32 cellular contexts compared by ENCODE assay signal in genomic region chr10:72043016-72043834, GRCh38. TPM values are rescaled to one million over a fixed set of nuclear protein-coding genes. Genes with fewer than 3 reads are reported as not detected.
DNase-seq lines count a peak whose midpoint lies in the region; ATAC-seq and TF ChIP-seq lines count a peak whose summit lies in the region.
"Had no signal": no experiment of that assay in that cellular context is flagged by ENCODE, and none has a peak within 500 bp of the region (broad histone marks: within the 10 kb centered on the region; RNA-seq: fewer than 3 reads in every experiment).

No MANE protein-coding gene starts in this region.

- peaks cover 16% of the 10 kb centered on the region for H3K4me1 Mint-ChIP-seq in GM23338
- H3K4me1 Mint-ChIP-seq in stimulated activated effector memory CD8-positive, alpha-beta T cell treated with anti-CD3 and anti-CD28 coated beads, Interleukin-12 subunit alpha, Interleukin-12 subunit beta, amount 100 ng/mL, for 72 hours = no peaks in the 10 kb centered on the region

- H3K9me3 ChIP-seq in liver (ENCODE audit: control insufficient read depth in 4 of 4, low read length in 3 of 4) = no peaks in the 10 kb centered on the region
- H3K9me3 ChIP-seq in HAP-1 = no peaks in the 10 kb centered on the region
- H3K9me3 ChIP-seq: ascending aorta, left lung, mucosa of descending colon, ovary, suprapubic skin had no signal

- in situ Hi-C loops in HAP-1 (cut with MboI; ENCODE audit: low sequenced_read_pairs) = no loop called here

- no peaks in the 10 kb centered on the region for H4K20me1 ChIP-seq in GM23338 (replicated peaks; ENCODE audit: insufficient read depth)

- H3K27me3 ChIP-seq in GM23338 (ENCODE audit: insufficient read depth) (no peaks in the 10 kb centered on the region), liver (ENCODE audit: control insufficient read depth in 4 of 4, insufficient read depth in 4 of 4, low read length in 3 of 4) (no peaks in the 10 kb centered on the region), HAP-1 (ENCODE audit: low read depth) (no peaks in the 10 kb centered on the region)
- H3K27me3 ChIP-seq: ascending aorta, left lung, ovary, suprapubic skin had no signal

- no peak overlapping the region for H3K4me3 Mint-ChIP-seq in GM23338
- no peak overlapping the region for H3K4me3 Mint-ChIP-seq in stimulated activated effector memory CD8-positive, alpha-beta T cell treated with anti-CD3 and anti-CD28 coated beads, Interleukin-12 subunit alpha, Interleukin-12 subunit beta, amount 100 ng/mL, for 72 hours
- H3K4me3 Mint-ChIP-seq: activated naive CD4-positive, alpha-beta T cell treated with anti-CD3 and anti-CD28 coated beads for 36 hours; central memory CD8-positive, alpha-beta T cell; IgD-negative memory B cell; natural killer cell treated with Interleukin-12 subunit alpha and Interleukin-12 subunit beta and Interleukin-15 and Interleukin-18, amount 100 ng/mL, for 72 hours had no signal

- TF ChIP-seq CTCF in GM23338 (conservative IDR thresholded peaks at IDR 0.05; ENCODE audit: low read depth in 2 of 2) (no peak), liver (IDR thresholded peaks at IDR 0.05; ENCODE audit: low read depth, low read length, missing input control) (no peak)

- WGBS in liver = 87% methylated on average over 10 of the region's 10 CpGs

- DNase-seq in GM23338 (ENCODE audit: low spot score) (peak; percentile 57), astrocyte of the hippocampus (ENCODE audit: low read depth, low spot score) (peak; percentile 51), HAP-1 (ENCODE audit: low spot score in 2 of 2) (no peak), NCI-H345 treated with DMSO at 0.1 percent for 48 hours (lab: John Stamatoyannopoulos, UW; ENCODE audit: unreplicated experiment) (no peak), amniotic stem cell (lab: John Stamatoyannopoulos, UW) (no peak)
- DNase-seq in stimulated activated effector memory CD8-positive, alpha-beta T cell treated with anti-CD3 and anti-CD28 coated beads, Interleukin-12 subunit alpha, Interleukin-12 subunit beta, amount 100 ng/mL, for 72 hours (ENCODE audit: low spot score in 2 of 2) = no peak
- DNase-seq: activated CD4-positive, alpha-beta T cell treated with anti-CD3 and anti-CD28 coated beads, Interleukin-2, amount 50 U/mL, for 48 hours; activated naive CD4-positive, alpha-beta T cell treated with anti-CD3 and anti-CD28 coated beads for 36 hours; Calu3; GM23248; left lung; mucosa of descending colon; NCI-H1092 treated with DMSO at 0.1 percent for 48 hours; NCI-H2029 treated with DMSO at 0.1 percent for 48 hours; NCI-H345; NCI-H82; ovary; right cardiac atrium; RPMI8226; stimulated activated CD4-positive, alpha-beta T cell treated with anti-CD3 and anti-CD28 coated beads, Interleukin-12 subunit alpha, Interleukin-12 subunit beta, amount 100 ng/mL, for 4 hours; stimulated activated CD4-positive, alpha-beta T cell treated with anti-CD3 and anti-CD28 coated beads, Interleukin-4, amount 100 ng/mL, for 1 hour; T-helper 1 cell had no signal

- no peak overlapping the region for H3K4me3 ChIP-seq in GM23338
- no peak overlapping the region for H3K4me3 ChIP-seq in liver (ENCODE audit: low read depth in 1 of 3, low read length in 3 of 3)
- no peak overlapping the region for H3K4me3 ChIP-seq in HAP-1
- H3K4me3 ChIP-seq: ascending aorta, GM12878, GM23248, left lung, mucosa of descending colon, ovary, suprapubic skin had no signal

- H3K79me2 ChIP-seq in GM23338 (replicated peaks; ENCODE audit: insufficient read depth) = no peaks in the 10 kb centered on the region

- no peaks in the 10 kb centered on the region for H3K9me3 Mint-ChIP-seq in GM23338
- H3K9me3 Mint-ChIP-seq in stimulated activated effector memory CD8-positive, alpha-beta T cell treated with anti-CD3 and anti-CD28 coated beads, Interleukin-12 subunit alpha, Interleukin-12 subunit beta, amount 100 ng/mL, for 72 hours = no peaks in the 10 kb centered on the region
- H3K9me3 Mint-ChIP-seq: central memory CD8-positive, alpha-beta T cell; natural killer cell treated with Interleukin-12 subunit alpha and Interleukin-12 subunit beta and Interleukin-15 and Interleukin-18, amount 100 ng/mL, for 72 hours had no signal

- H3K4me1 ChIP-seq in GM23338 (ENCODE audit: insufficient read depth) = no peaks in the 10 kb centered on the region
- H3K4me1 ChIP-seq in liver (ENCODE audit: control insufficient read depth in 4 of 4, insufficient read depth in 4 of 4, low read length in 3 of 4) = no peaks in the 10 kb centered on the region
- peaks cover 2% of the 10 kb centered on the region for H3K4me1 ChIP-seq in HAP-1

- H3K4me2 ChIP-seq in GM23338 = no peak overlapping the region

- H3K9ac ChIP-seq in liver (ENCODE audit: low read depth in 1 of 2, low read length in 2 of 2) = no peak overlapping the region
- H3K9ac ChIP-seq: GM23248 had no signal

- TF ChIP-seq RAD21 in liver (IDR thresholded peaks at IDR 0.05) = no peak

- no peaks in the 10 kb centered on the region for H3K9me2 ChIP-seq in GM23338 (ENCODE audit: insufficient read depth)

- ATAC-seq in GM23338 (peak; percentile 30; the same call in 2 of the 3 replicates), HG02763 (IDR thresholded peaks at IDR 0.05; ENCODE audit: unreplicated experiment) (no peak)
- no peak for ATAC-seq in stimulated activated effector memory CD8-positive, alpha-beta T cell treated with anti-CD3 and anti-CD28 coated beads, Interleukin-12 subunit alpha, Interleukin-12 subunit beta, amount 100 ng/mL, for 72 hours
- ATAC-seq: GM12878, left lung, mucosa of descending colon, right cardiac atrium had no signal

- no peaks in the 10 kb centered on the region for H3K36me3 ChIP-seq in GM23338 (ENCODE audit: insufficient read depth)
- no peaks in the 10 kb centered on the region for H3K36me3 ChIP-seq in liver (ENCODE audit: control insufficient read depth in 4 of 4, insufficient read depth in 3 of 4, low read depth in 1 of 4, low read length in 3 of 4)
- no peaks in the 10 kb centered on the region for H3K36me3 ChIP-seq in HAP-1 (replicated peaks)
- H3K36me3 ChIP-seq: ascending aorta, left lung, ovary, suprapubic skin had no signal

- H2AFZ ChIP-seq in GM23338 = no peak overlapping the region
- H2AFZ ChIP-seq: GM23248 had no signal

- no peak overlapping the region for H3K27ac Mint-ChIP-seq in GM23338
- peak overlapping the region; percentile 24 for H3K27ac Mint-ChIP-seq in stimulated activated effector memory CD8-positive, alpha-beta T cell treated with anti-CD3 and anti-CD28 coated beads, Interleukin-12 subunit alpha, Interleukin-12 subunit beta, amount 100 ng/mL, for 72 hours
- H3K27ac Mint-ChIP-seq: activated naive CD4-positive, alpha-beta T cell treated with anti-CD3 and anti-CD28 coated beads for 36 hours; IgD-negative memory B cell; natural killer cell treated with Interleukin-12 subunit alpha and Interleukin-12 subunit beta and Interleukin-15 and Interleukin-18, amount 100 ng/mL, for 72 hours had no signal

- no peaks in the 10 kb centered on the region for H3F3A ChIP-seq in GM23338 (replicated peaks; ENCODE audit: low read depth)

- peaks cover 13% of the 10 kb centered on the region for H3K27me3 Mint-ChIP-seq in GM23338 (ENCODE audit: insufficient read depth, low read depth, poor library complexity)
- H3K27me3 Mint-ChIP-seq: central memory CD8-positive, alpha-beta T cell; IgD-negative memory B cell; natural killer cell treated with Interleukin-12 subunit alpha and Interleukin-12 subunit beta and Interleukin-15 and Interleukin-18, amount 100 ng/mL, for 72 hours had no signal

- no peak overlapping the region for H3K27ac ChIP-seq in GM23338 (ENCODE audit: low read depth)
- no peak overlapping the region for H3K27ac ChIP-seq in liver (ENCODE audit: low read depth in 1 of 2, low read length in 2 of 2)
- H3K27ac ChIP-seq: GM23248, left lung, ovary, suprapubic skin had no signal

- H3K36me3 Mint-ChIP-seq in GM23338 (ENCODE audit: low read depth) = no peaks in the 10 kb centered on the region
- no peaks in the 10 kb centered on the region for H3K36me3 Mint-ChIP-seq in stimulated activated effector memory CD8-positive, alpha-beta T cell treated with anti-CD3 and anti-CD28 coated beads, Interleukin-12 subunit alpha, Interleukin-12 subunit beta, amount 100 ng/mL, for 72 hours
- H3K36me3 Mint-ChIP-seq: CD14-positive monocyte; IgD-negative memory B cell; natural killer cell treated with Interleukin-12 subunit alpha and Interleukin-12 subunit beta and Interleukin-15 and Interleukin-18, amount 100 ng/mL, for 72 hours had no signal

TF ChIP-seq in liver, 16 proteins besides CTCF, POLR2A, EP300 and RAD21 (continues in another document):
- peak; percentile 93 for TF ChIP-seq NR2F2 (IDR thresholded peaks at IDR 0.05)
- TF ChIP-seq RXRA (IDR thresholded peaks at IDR 0.05) = peak; percentile 51 to 58
- no peak for TF ChIP-seq JUND (IDR thresholded peaks at IDR 0.05)
- TF ChIP-seq REST (IDR thresholded peaks at IDR 0.05) = no peak

RNA-seq across cellular contexts. Expression of gene SPOCK2, which starts 45.1 kb away (rescaled TPM):
- 2.6 and 3.6 TPM in 2 replicates for total RNA-seq in GM23338 (2014; rRNA removed; shearing (Covaris generic))
- 1.2 and 1.3 TPM in 2 replicates for polyA plus RNA-seq in GM23338 (2016; fragmentation: Nextera tagmentation; extraction: Ambion mirVana)
- total RNA-seq in liver = 1 to 10 TPM in 1 of 2 donors, under 1 TPM in 1; 0.51 to 1.7 TPM
- under 1 TPM; 0.36 to 0.76 TPM for polyA plus RNA-seq in liver
- total RNA-seq: GM23248, M059J had no signal

Comparison
In these comparisons a context has a peak if more than half of its experiments do, and no peak if none do; other contexts are left out.
1. DNase-seq: peak in GM23338 (single experiment) and astrocyte of the hippocampus (single experiment); none in stimulated activated effector memory CD8-positive, alpha-beta T cell treated with anti-CD3 and anti-CD28 coated beads, Interleukin-12 subunit alpha, Interleukin-12 subunit beta, amount 100 ng/mL, for 72 hours (0 of 2), HAP-1 (0 of 2), NCI-H345 treated with DMSO at 0.1 percent for 48 hours (single experiment) and amniotic stem cell (single experiment).